Comparison of ENCODE assay signal across 19 cellular contexts in the genomic region with DNA sequence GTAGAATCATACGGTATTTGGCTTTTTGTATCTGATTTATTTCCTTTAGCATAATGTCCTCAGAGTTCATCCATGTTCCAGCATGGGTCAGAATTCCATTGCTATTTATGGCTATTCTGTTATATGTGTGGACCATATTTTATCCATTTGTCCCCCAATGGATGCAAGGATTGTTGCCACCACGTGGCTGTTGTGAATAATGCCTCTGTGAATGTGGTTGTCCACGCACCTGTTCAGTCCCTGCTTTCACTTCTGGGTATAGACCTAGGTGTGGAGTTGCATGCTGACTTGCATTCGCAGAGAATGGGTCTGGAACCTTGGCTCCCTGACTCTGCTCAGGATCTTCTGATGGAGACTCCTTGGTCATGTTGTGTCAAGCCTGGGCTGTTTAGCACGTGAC.
A peak's percentile ranks its signal among the peaks of the same experiment; 100 is the strongest.
DNase-seq lines count a peak whose midpoint lies in the region; FAIRE-seq and TF ChIP-seq lines count a peak whose summit lies in the region.
"Had no signal": no experiment of that assay in that cellular context is flagged by ENCODE, and none has a peak within 500 bp of the region (broad histone marks: within the 10 kb centered on the region; RNA-seq: fewer than 3 reads in every experiment).

No MANE protein-coding gene starts in this region.

- peaks cover 7% of the 10 kb centered on the region for H3K36me3 Mint-ChIP-seq in activated naive CD4-positive, alpha-beta T cell treated with anti-CD3 and anti-CD28 coated beads, Interleukin-2, amount 50 U/mL, for 24 hours

- TF ChIP-seq CTCF in VCaP (conservative IDR thresholded peaks at IDR 0.05) (no peak), ascending aorta (IDR thresholded peaks at IDR 0.05) (no peak), testis (IDR thresholded peaks at IDR 0.05) (no peak)

- H3K9me3 ChIP-seq in small intestine (ENCODE audit: control insufficient read depth, low read depth) (no peaks in the 10 kb centered on the region), ascending aorta (no peaks in the 10 kb centered on the region), testis (no peaks in the 10 kb centered on the region)
- H3K9me3 ChIP-seq: esophagus squamous epithelium, heart left ventricle, transverse colon had no signal

- intact Hi-C loops in ascending aorta (cut with DNase I) (no loop called here), testis (cut with DNase I; ENCODE audit: low total_unique reads) (no loop called here)

- H3K4me3 ChIP-seq in Jurkat, Clone E6-1 (ENCODE audit: low read length) = no peak overlapping the region
- H3K4me3 ChIP-seq in small intestine (ENCODE audit: low read depth in 1 of 2, low read length in 2 of 2) (no peak overlapping the region), ascending aorta (no peak overlapping the region), testis (no peak overlapping the region)
- H3K4me3 ChIP-seq: esophagus squamous epithelium, heart left ventricle, SK-N-MC, smooth muscle cell, transverse colon had no signal

- H3K36me3 ChIP-seq in small intestine (ENCODE audit: control insufficient read depth in 2 of 2, insufficient read depth in 2 of 2, low read length in 2 of 2) = no peaks in the 10 kb centered on the region
- H3K36me3 ChIP-seq in ascending aorta = no peaks in the 10 kb centered on the region
- no peaks in the 10 kb centered on the region for H3K36me3 ChIP-seq in testis (ENCODE audit: low read depth, missing control alignments)
- H3K36me3 ChIP-seq: heart left ventricle, transverse colon had no signal

- peak overlapping the region; percentile 94; the same call in 1 of the 2 replicates for H3K27ac ChIP-seq in VCaP
- no peak overlapping the region for H3K27ac ChIP-seq in small intestine (ENCODE audit: low read depth in 1 of 2, low read length in 1 of 2)
- H3K27ac ChIP-seq in ascending aorta = no peak overlapping the region
- no peak overlapping the region for H3K27ac ChIP-seq in testis
- H3K27ac ChIP-seq: esophagus squamous epithelium, heart left ventricle, parathyroid adenoma, SK-N-MC, transverse colon had no signal

- H3K9me3 Mint-ChIP-seq in activated naive CD4-positive, alpha-beta T cell treated with anti-CD3 and anti-CD28 coated beads, Interleukin-2, amount 50 U/mL, for 24 hours = peaks cover 6% of the 10 kb centered on the region

- peak overlapping the region; percentile 38 for H3K27ac Mint-ChIP-seq in activated naive CD4-positive, alpha-beta T cell treated with anti-CD3 and anti-CD28 coated beads, Interleukin-2, amount 50 U/mL, for 24 hours
- H3K27ac Mint-ChIP-seq: stimulated activated memory B cell treated with anti-CD40 and anti-IgM and Interleukin-4, amounts not matched to agents 10 μg/mL and 1 μg/mL and 100 μg/mL, for 72 hours had no signal

- no peak overlapping the region for H3K4me3 Mint-ChIP-seq in activated naive CD4-positive, alpha-beta T cell treated with anti-CD3 and anti-CD28 coated beads, Interleukin-2, amount 50 U/mL, for 24 hours
- H3K4me3 Mint-ChIP-seq: stimulated activated memory B cell treated with anti-CD40 and anti-IgM and Interleukin-4, amounts not matched to agents 10 μg/mL and 1 μg/mL and 100 μg/mL, for 72 hours had no signal

- TF ChIP-seq POLR2A in testis (IDR thresholded peaks at IDR 0.05) = no peak

- H3K27me3 ChIP-seq in small intestine (ENCODE audit: control insufficient read depth in 2 of 2, insufficient read depth in 2 of 2, low read length in 2 of 2) (no peaks in the 10 kb centered on the region), ascending aorta (no peaks in the 10 kb centered on the region), testis (no peaks in the 10 kb centered on the region)
- H3K27me3 ChIP-seq: esophagus squamous epithelium, heart left ventricle, transverse colon had no signal

- H3K27me3 Mint-ChIP-seq in activated naive CD4-positive, alpha-beta T cell treated with anti-CD3 and anti-CD28 coated beads, Interleukin-2, amount 50 U/mL, for 24 hours = no peaks in the 10 kb centered on the region
- H3K27me3 Mint-ChIP-seq: stimulated activated memory B cell treated with anti-CD40 and anti-IgM and Interleukin-4, amounts not matched to agents 10 μg/mL and 1 μg/mL and 100 μg/mL, for 72 hours had no signal

- FAIRE-seq in small intestine (lab: Jason Lieb, UNC) = no peak
- FAIRE-seq: D721Med, kidney had no signal

- 52 to 65% (median 60%) methylated on average over 5 of the region's 5 CpGs for WGBS in small intestine, 3 donors
- 91 to 92% methylated on average over 5 of the region's 5 CpGs for WGBS in testis, 2 donors

- peaks cover 43% of the 10 kb centered on the region for H3K4me1 Mint-ChIP-seq in activated naive CD4-positive, alpha-beta T cell treated with anti-CD3 and anti-CD28 coated beads, Interleukin-2, amount 50 U/mL, for 24 hours

- H3K4me1 ChIP-seq in small intestine (ENCODE audit: control insufficient read depth in 2 of 2, insufficient read depth in 1 of 2, low read depth in 1 of 2, low read length in 1 of 2) = no peaks in the 10 kb centered on the region
- no peaks in the 10 kb centered on the region for H3K4me1 ChIP-seq in ascending aorta
- peaks cover 3% of the 10 kb centered on the region for H3K4me1 ChIP-seq in testis
- H3K4me1 ChIP-seq: esophagus squamous epithelium, heart left ventricle, parathyroid adenoma had no signal

- no peak for DNase-seq in activated naive CD4-positive, alpha-beta T cell treated with anti-CD3 and anti-CD28 coated beads, Interleukin-2, amount 50 U/mL, for 16 hours
- DNase-seq in Jurkat, Clone E6-1 (ENCODE audit: low read depth, low spot score) = peak; percentile 39
- DNase-seq in small intestine (peak; percentile 66), DMS79 (lab: John Stamatoyannopoulos, UW) (no peak), ascending aorta (ENCODE audit: low spot score in 2 of 2) (no peak), testis (no peak)
- DNase-seq: activated gamma-delta T cell, esophagus squamous epithelium, heart left ventricle, kidney, NCI-H2081 treated with DMSO at 0.1 percent for 48 hours, transverse colon had no signal

Comparison
In these comparisons a context has a peak if more than half of its experiments do, and no peak if none do; other contexts are left out.
1. DNase-seq: peak in Jurkat, Clone E6-1 (single experiment) and small intestine (single experiment); none in activated naive CD4-positive, alpha-beta T cell treated with anti-CD3 and anti-CD28 coated beads, Interleukin-2, amount 50 U/mL, for 16 hours (single experiment), DMS79 (single experiment), ascending aorta (0 of 2) and testis (single experiment).